ENCODE assay signal across 17 cellular contexts in genomic region chr14:58288106-58288792, GRCh38. TPM values are rescaled to one million over a fixed set of nuclear protein-coding genes. Genes with fewer than 3 reads are reported as not detected.
DNase-seq lines count a peak whose midpoint lies in the region; ATAC-seq and TF ChIP-seq lines count a peak whose summit lies in the region.
"Had no signal": no experiment of that assay in that cellular context is flagged by ENCODE, and none has a peak within 500 bp of the region (broad histone marks: within the 10 kb centered on the region; RNA-seq: fewer than 3 reads in every experiment).

No MANE protein-coding gene starts in this region.

- H3K9me3 ChIP-seq in CD8-positive, alpha-beta T cell (ENCODE audit: low read length): no peaks in the 10 kb centered on the region
- no peaks in the 10 kb centered on the region for H3K9me3 ChIP-seq in Loucy (ENCODE audit: insufficient read depth, low read depth, low read length)
- H3K9me3 ChIP-seq: SJSA1, testis had no signal

- H3K27me3 ChIP-seq in CD8-positive, alpha-beta T cell (ENCODE audit: insufficient read depth, low read length): no peaks in the 10 kb centered on the region
- no peaks in the 10 kb centered on the region for H3K27me3 ChIP-seq in Loucy (ENCODE audit: insufficient read depth, low read length, poor library complexity, severe bottlenecking)
- H3K27me3 ChIP-seq: SJSA1, testis had no signal

- H3K9ac ChIP-seq in Loucy (ENCODE audit: low read depth, low read length, poor library complexity, severe bottlenecking): peak overlapping the region; percentile 30

- CTCF ChIA-PET in CD8-positive, alpha-beta T cell (lab: Charles Lee): interaction anchor here (1.2 kb wide), 1 partner anchor 29 kb away, joined by 3 read pairs; no protein-coding TSS in a partner anchor

- intact Hi-C loops in CD8-positive, alpha-beta T cell (cut with DNase I, micrococcal nuclease): no loop called here
- intact Hi-C loops in posterior cingulate gyrus (cut with DNase I): no loop called here

- peak overlapping the region; percentile 19 for H3K27ac Mint-ChIP-seq in CD8-positive, alpha-beta T cell
- peak overlapping the region in 4 of 5 experiments; percentile 2 to 86 (median 52) for H3K27ac Mint-ChIP-seq in brain
- H3K27ac Mint-ChIP-seq in naive thymus-derived CD8-positive, alpha-beta T cell: peak overlapping the region in 6 of 10 donors; percentile 6 to 72 (median 47)
- H3K27ac Mint-ChIP-seq: GM23338 had no signal

- H2AFZ ChIP-seq in Loucy (ENCODE audit: low read length): no peak overlapping the region
- H2AFZ ChIP-seq: GM23338 had no signal

- H3K79me2 ChIP-seq in Loucy (ENCODE audit: insufficient read depth, low read length): peaks cover 99% of the 10 kb centered on the region

- no peak for ATAC-seq in CD8-positive, alpha-beta T cell
- ATAC-seq in naive thymus-derived CD8-positive, alpha-beta T cell: no peak
- ATAC-seq: GM23338 had no signal

- H3K27ac ChIP-seq in CD8-positive, alpha-beta T cell (ENCODE audit: low read depth, low read length): no peak overlapping the region
- H3K27ac ChIP-seq: C4-2B, SJSA1, testis had no signal

- peaks cover 74% of the 10 kb centered on the region for H3K4me1 Mint-ChIP-seq in CD8-positive, alpha-beta T cell (ENCODE audit: low read depth)
- H3K4me1 Mint-ChIP-seq in brain: peaks cover 38% of the 10 kb centered on the region
- peaks cover 35 to 77% (median 67%) of the 10 kb centered on the region in 4 donors for H3K4me1 Mint-ChIP-seq in naive thymus-derived CD8-positive, alpha-beta T cell
- H3K4me1 Mint-ChIP-seq: GM23338 had no signal

- no peaks in the 10 kb centered on the region for H3K27me3 Mint-ChIP-seq in CD8-positive, alpha-beta T cell (ENCODE audit: low read depth)
- no peaks in the 10 kb centered on the region for H3K27me3 Mint-ChIP-seq in brain
- no peaks in the 10 kb centered on the region for H3K27me3 Mint-ChIP-seq in naive thymus-derived CD8-positive, alpha-beta T cell

- peaks cover 25% of the 10 kb centered on the region for H3K4me1 ChIP-seq in CD8-positive, alpha-beta T cell (ENCODE audit: insufficient read depth, low read length)
- H3K4me1 ChIP-seq in Loucy (ENCODE audit: insufficient read depth, low read length, poor library complexity, severe bottlenecking): peaks cover 25% of the 10 kb centered on the region
- H3K4me1 ChIP-seq: SJSA1, testis had no signal

- peaks cover 81% of the 10 kb centered on the region for H3K36me3 Mint-ChIP-seq in CD8-positive, alpha-beta T cell
- H3K36me3 Mint-ChIP-seq in brain: peaks cover 77% of the 10 kb centered on the region
- H3K36me3 Mint-ChIP-seq in naive thymus-derived CD8-positive, alpha-beta T cell: peaks cover 15 to 90% (median 39%) of the 10 kb centered on the region in 3 donors

- no peak overlapping the region for H3K4me3 Mint-ChIP-seq in CD8-positive, alpha-beta T cell
- H3K4me3 Mint-ChIP-seq in brain: peak overlapping the region in 1 of 5 experiments; percentile 1
- H3K4me3 Mint-ChIP-seq in naive thymus-derived CD8-positive, alpha-beta T cell: peak overlapping the region in 4 of 10 donors; percentile 0 to 26 (median 2)
- H3K4me3 Mint-ChIP-seq: GM23338 had no signal

- TF ChIP-seq CTCF in CD8-positive, alpha-beta T cell (IDR thresholded peaks at IDR 0.05): no peak
- TF ChIP-seq CTCF in Loucy (conservative IDR thresholded peaks at IDR 0.05; ENCODE audit: low read length): no peak
- no peak for TF ChIP-seq CTCF in brain (conservative IDR thresholded peaks at IDR 0.05)

- peak overlapping the region; percentile 55 for H3K4me2 ChIP-seq in Loucy (ENCODE audit: low read depth, low read length, poor library complexity, severe bottlenecking)
- H3K4me2 ChIP-seq: GM23338 had no signal

- H3F3A ChIP-seq in Loucy (ENCODE audit: low read depth): no peaks in the 10 kb centered on the region

- no peaks in the 10 kb centered on the region for H3K9me2 ChIP-seq in Loucy (replicated peaks; ENCODE audit: low read depth, low read length)

- peaks cover 63% of the 10 kb centered on the region for H4K20me1 ChIP-seq in Loucy (ENCODE audit: insufficient read depth, low read length, poor library complexity, severe bottlenecking)

- peaks cover 64% of the 10 kb centered on the region for H3K36me3 ChIP-seq in CD8-positive, alpha-beta T cell (ENCODE audit: insufficient read depth, low read length)
- H3K36me3 ChIP-seq in Loucy (ENCODE audit: insufficient read depth, low read length): peaks cover 69% of the 10 kb centered on the region

- DNase-seq in CD8-positive, alpha-beta T cell: no peak
- DNase-seq in naive thymus-derived CD8-positive, alpha-beta T cell: no peak
- no peak for DNase-seq in posterior cingulate gyrus
- DNase-seq in NCI-H524 (lab: John Stamatoyannopoulos, UW): no peak
- no peak for DNase-seq in iPS-NIHi7 (ENCODE audit: extremely low spot score)
- DNase-seq: DND-41, foreskin melanocyte, MM.1S, NCI-H2029, NCI-H510A treated with DMSO at 0.1 percent for 48 hours, OCI-M1, testis had no signal

- POLR2A ChIA-PET in CD8-positive, alpha-beta T cell (lab: Charles Lee): interaction anchor here (1.0 to 2.8 kb wide), 2 partner anchors 10 to 11 kb away, joined by 3 to 11 read pairs; partner anchors contain the start of gene ARID4A
- POLR2A ChIA-PET in naive thymus-derived CD8-positive, alpha-beta T cell (lab: Charles Lee): interaction anchor here (1.0 to 3.0 kb wide), 2 partner anchors 10 to 14 kb away, joined by 3 to 12 read pairs; partner anchors contain the start of gene ARID4A

- H3K9me3 Mint-ChIP-seq in CD8-positive, alpha-beta T cell: no peaks in the 10 kb centered on the region
- H3K9me3 Mint-ChIP-seq in brain: no peaks in the 10 kb centered on the region
- no peaks in the 10 kb centered on the region for H3K9me3 Mint-ChIP-seq in naive thymus-derived CD8-positive, alpha-beta T cell
- H3K9me3 Mint-ChIP-seq: GM23338 had no signal

- no peak overlapping the region for H3K4me3 ChIP-seq in CD8-positive, alpha-beta T cell (ENCODE audit: low read depth, low read length)
- no peak overlapping the region for H3K4me3 ChIP-seq in Loucy (ENCODE audit: low read length, poor library complexity, severe bottlenecking)
- H3K4me3 ChIP-seq: GM23338, SJSA1, testis had no signal

RNA-seq across cellular contexts. Expression of gene ARID4A, which starts 10.1 kb away (rescaled TPM):
- 10 to 100 TPM; 80.7 to 83.2 TPM for total RNA-seq in CD8-positive, alpha-beta T cell
- polyA plus RNA-seq in brain (ENCODE audit: insufficient read depth, low read depth, low replicate concordance): 2.8 TPM
- total RNA-seq in naive thymus-derived CD8-positive, alpha-beta T cell: 10 to 100 TPM; 68.5 to 70.0 TPM
- polyA plus RNA-seq in naive thymus-derived CD8-positive, alpha-beta T cell: 10 to 100 TPM; 19.4 to 26.2 (median 25.8) TPM

RNA-seq across cellular contexts. Expression of gene PSMA3, which starts 43.6 kb away (rescaled TPM):
- total RNA-seq in CD8-positive, alpha-beta T cell: 100 to 1,000 TPM; 105 to 106 TPM
- polyA plus RNA-seq in brain (ENCODE audit: insufficient read depth, low read depth, low replicate concordance): 50.9 TPM
- total RNA-seq in naive thymus-derived CD8-positive, alpha-beta T cell: 100 to 1,000 TPM; 136 to 140 TPM
- 100 to 1,000 TPM; 135 to 144 (median 142) TPM for polyA plus RNA-seq in naive thymus-derived CD8-positive, alpha-beta T cell
